In the genomic region with DNA sequence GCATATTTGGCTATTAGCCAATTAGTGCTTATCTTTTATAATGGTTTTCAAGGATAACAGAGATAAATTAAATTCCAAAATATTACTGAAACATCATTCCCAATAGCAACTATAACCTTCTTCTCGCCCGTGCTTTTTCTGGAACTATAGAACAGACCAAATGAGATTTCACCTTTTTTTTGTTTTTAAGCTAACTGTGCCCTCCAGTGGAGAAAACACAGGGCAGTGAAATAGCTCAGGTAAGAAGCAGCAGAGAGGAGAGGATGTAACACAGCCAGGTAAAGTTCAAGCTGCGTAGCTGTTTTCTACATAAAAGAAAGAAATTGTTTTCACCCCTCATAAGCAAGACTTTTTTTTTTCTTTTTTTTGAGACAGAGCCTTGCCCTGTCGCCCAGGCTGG, we compare ENCODE assay signal across 11 cellular contexts. TPM values are rescaled to one million over a fixed set of nuclear protein-coding genes. Genes with fewer than 3 reads are reported as not detected.
A peak's percentile ranks its signal among the peaks of the same experiment; 100 is the strongest.
DNase-seq lines count a peak whose midpoint lies in the region; ATAC-seq and TF ChIP-seq lines count a peak whose summit lies in the region.
"Had no signal": no experiment of that assay in that cellular context is flagged by ENCODE, and none has a peak within 500 bp of the region (broad histone marks: within the 10 kb centered on the region; RNA-seq: fewer than 3 reads in every experiment).

No MANE protein-coding gene starts in this region.

- H3K27ac ChIP-seq in OCI-LY3 (ENCODE audit: low read length) (no peak overlapping the region), psoas muscle (no peak overlapping the region)
- H3K27ac ChIP-seq: skin epidermis had no signal

- peak in 2 of 4 donors; percentile 66 to 80 for ATAC-seq in psoas muscle

- peaks cover 72% of the 10 kb centered on the region for H4K20me1 ChIP-seq in OCI-LY3 (ENCODE audit: insufficient read depth, low read length)

- H3K4me2 ChIP-seq in OCI-LY3 (ENCODE audit: low read length), result no peak overlapping the region

- peak; percentile 28; the same call in 1 of the 2 replicates for TF ChIP-seq CTCF in OCI-LY3 (IDR thresholded peaks at IDR 0.05; ENCODE audit: low read depth, low read length)
- TF ChIP-seq CTCF in psoas muscle (IDR thresholded peaks at IDR 0.05), result peak; percentile 48

- H3K27me3 ChIP-seq in OCI-LY3 (ENCODE audit: low read depth, low read length) (no peaks in the 10 kb centered on the region), psoas muscle (ENCODE audit: insufficient read depth in 3 of 3, low read length in 2 of 3) (no peaks in the 10 kb centered on the region)

- WGBS in psoas muscle, 3 donors, result 72 to 85% (median 76%) methylated on average over 4 of the region's 4 CpGs

- H3K4me1 ChIP-seq in OCI-LY3 (ENCODE audit: low read length) (no peaks in the 10 kb centered on the region), psoas muscle (no peaks in the 10 kb centered on the region)

- no peak overlapping the region for H3K9ac ChIP-seq in OCI-LY3 (ENCODE audit: low read length)

- H3K79me2 ChIP-seq in OCI-LY3 (ENCODE audit: low read length), result peaks cover 81% of the 10 kb centered on the region

- H3K4me3 ChIP-seq in OCI-LY3 (ENCODE audit: low read length), result no peak overlapping the region
- no peak overlapping the region for H3K4me3 ChIP-seq in psoas muscle
- H3K4me3 ChIP-seq: skin epidermis had no signal

- H3K9me3 ChIP-seq in OCI-LY3 (ENCODE audit: insufficient read depth, low read length) (no peaks in the 10 kb centered on the region), psoas muscle (no peaks in the 10 kb centered on the region)

- intact Hi-C loops in psoas muscle (cut with DNase I), result loop anchor here in 1 of 2 donors (10.0 kb wide), 1 partner anchor 154 kb away; no protein-coding TSS in a partner anchor

- H2AFZ ChIP-seq in OCI-LY3 (ENCODE audit: low read depth, low read length), result no peak overlapping the region

- DNase-seq in DMS 273 (lab: John Stamatoyannopoulos, UW; ENCODE audit: unreplicated experiment), result peak; percentile 1
- no peak for DNase-seq in DMS 273 treated with DMSO at 0.1 percent for 48 hours (lab: John Stamatoyannopoulos, UW)
- DNase-seq in dermis microvascular lymphatic vessel endothelial cell (ENCODE audit: low read depth in 2 of 2), result peak; percentile 15 to 21
- no peak for DNase-seq in psoas muscle
- no peak for DNase-seq in NCI-H2171 treated with DMSO at 0.1 percent for 48 hours (lab: John Stamatoyannopoulos, UW)
- no peak for DNase-seq in islet precursor cell
- no peak for DNase-seq in DMS79 treated with DMSO at 0.1 percent for 48 hours (lab: John Stamatoyannopoulos, UW)
- DNase-seq: activated CD4-positive, alpha-beta T cell treated with anti-CD3 and anti-CD28 coated beads, Interleukin-2, amount 10 ng/mL, durations not matched to agents 7 days and 5 days; activated naive CD4-positive, alpha-beta T cell had no signal

- H3K36me3 ChIP-seq in OCI-LY3 (replicated peaks; ENCODE audit: low read depth, low read length), result peaks cover 36% of the 10 kb centered on the region
- H3K36me3 ChIP-seq in psoas muscle (ENCODE audit: insufficient read depth in 1 of 2, low read depth in 1 of 2), result no peaks in the 10 kb centered on the region

RNA-seq across cellular contexts. Expression of gene HSD17B12, which starts 28.2 kb away (rescaled TPM):
- total RNA-seq in dermis microvascular lymphatic vessel endothelial cell (82.8 and 89.6 TPM in 2 replicates), psoas muscle (10 to 100 TPM; 44.9 to 82.0 (median 62.5) TPM)
- polyA plus RNA-seq in psoas muscle, result 10 to 100 TPM; 29.2 to 45.0 (median 29.5) TPM

Comparison
In these comparisons a context has a peak if more than half of its experiments do, and no peak if none do; other contexts are left out.
1. DNase-seq: peak in DMS 273 (single experiment) and dermis microvascular lymphatic vessel endothelial cell (2 of 2); none in DMS 273 treated with DMSO at 0.1 percent for 48 hours (single experiment), psoas muscle (0 of 2), NCI-H2171 treated with DMSO at 0.1 percent for 48 hours (single experiment), islet precursor cell (single experiment) and DMS79 treated with DMSO at 0.1 percent for 48 hours (single experiment).